ENCODE assay signal across 17 cellular contexts in the genomic region with DNA sequence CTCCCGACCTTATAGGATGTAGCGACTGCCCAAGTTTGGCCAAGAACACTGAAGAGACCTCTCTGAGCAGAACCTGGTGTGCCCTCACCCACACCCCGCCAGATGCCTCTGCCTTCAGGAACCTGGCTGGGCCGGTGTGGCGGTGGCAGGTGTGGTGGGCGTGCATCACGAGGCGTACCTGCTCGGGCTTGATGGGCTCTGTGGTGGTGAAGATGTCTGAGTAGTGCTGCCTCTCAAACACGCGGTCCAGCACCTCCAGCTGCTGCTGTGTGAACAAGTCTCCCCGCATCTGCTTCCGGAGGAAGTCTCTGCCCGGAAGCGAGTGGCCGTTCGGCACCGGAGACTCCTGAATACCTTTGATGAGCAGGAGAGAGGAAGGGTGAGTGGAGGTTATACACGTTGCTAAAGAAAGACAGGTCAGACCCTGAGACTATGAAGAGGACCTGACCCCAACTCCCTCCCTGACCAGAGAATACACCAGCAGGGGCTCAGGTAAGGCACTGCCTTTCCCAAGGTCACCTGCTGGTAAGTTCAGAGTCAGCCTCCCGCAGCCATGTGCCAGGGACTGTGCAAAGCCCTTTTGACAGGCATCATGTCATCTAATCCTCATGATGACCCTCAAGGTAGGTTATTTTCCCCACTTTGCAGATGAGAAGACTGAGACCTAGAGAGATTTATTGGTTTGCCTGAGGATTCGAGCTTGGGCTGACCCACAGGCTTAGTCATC.
DNase-seq lines count a peak whose midpoint lies in the region; ATAC-seq and TF ChIP-seq lines count a peak whose summit lies in the region.
"Had no signal": no experiment of that assay in that cellular context is flagged by ENCODE, and none has a peak within 500 bp of the region (broad histone marks: within the 10 kb centered on the region; RNA-seq: fewer than 3 reads in every experiment).

No MANE protein-coding gene starts in this region.

- H3K4me1 Mint-ChIP-seq in activated CD8-positive, alpha-beta memory T cell treated with anti-CD3 and anti-CD28 coated beads, Interleukin-2, amount 10 ng/mL, durations not matched to agents 7 days and 5 days, result no peaks in the 10 kb centered on the region
- peaks cover 3% of the 10 kb centered on the region for H3K4me1 Mint-ChIP-seq in endodermal cell
- H3K4me1 Mint-ChIP-seq in stimulated activated memory B cell treated with anti-CD40 and anti-IgM and Interleukin-4, amounts not matched to agents 10 μg/mL and 1 μg/mL and 100 μg/mL, for 72 hours, result peaks cover 57% of the 10 kb centered on the region
- H3K4me1 Mint-ChIP-seq: CD8-positive, alpha-beta memory T cell had no signal

- peak; percentile 45 for DNase-seq in activated CD8-positive, alpha-beta memory T cell treated with anti-CD3 and anti-CD28 coated beads, Interleukin-2, amount 50 U/mL, for 48 hours
- DNase-seq in activated CD8-positive, alpha-beta memory T cell treated with anti-CD3 and anti-CD28 coated beads, Interleukin-2, amount 10 ng/mL, durations not matched to agents 7 days and 5 days, result no peak
- DNase-seq in Kasumi-1 (lab: John Stamatoyannopoulos, UW) (peak; percentile 15 to 19), endodermal cell (peak; percentile 26), T-helper 9 cell (no peak)
- DNase-seq in stimulated activated CD4-positive, alpha-beta T cell treated with anti-CD3 and anti-CD28 coated beads, Interleukin-2, amount 100 ng/mL, for 24 hours, result no peak
- DNase-seq in activated CD4-positive, alpha-beta T cell treated with anti-CD3 and anti-CD28 coated beads, Interleukin-2, amount 50 U/mL, for 4 hours, result no peak
- DNase-seq: CD8-positive, alpha-beta memory T cell; DND-41; NCI-H1048; NCI-H2081 treated with DMSO at 0.1 percent for 48 hours; NCI-H510A; NCI-H82 had no signal

- H3K27me3 Mint-ChIP-seq in activated CD8-positive, alpha-beta memory T cell treated with anti-CD3 and anti-CD28 coated beads, Interleukin-2, amount 10 ng/mL, durations not matched to agents 7 days and 5 days, result peaks cover 4% of the 10 kb centered on the region
- peaks cover 8% of the 10 kb centered on the region for H3K27me3 Mint-ChIP-seq in endodermal cell (ENCODE audit: insufficient read depth)
- no peaks in the 10 kb centered on the region for H3K27me3 Mint-ChIP-seq in stimulated activated memory B cell treated with anti-CD40 and anti-IgM and Interleukin-4, amounts not matched to agents 10 μg/mL and 1 μg/mL and 100 μg/mL, for 72 hours

- CTCF ChIA-PET in activated CD8-positive, alpha-beta memory T cell treated with anti-CD3 and anti-CD28 coated beads, Interleukin-2, amount 10 ng/mL, durations not matched to agents 7 days and 5 days (lab: Charles Lee), result no interaction called here

- ATAC-seq in activated CD8-positive, alpha-beta memory T cell treated with anti-CD3 and anti-CD28 coated beads, Interleukin-2, amount 10 ng/mL, durations not matched to agents 7 days and 5 days, result no peak
- ATAC-seq in stimulated activated memory B cell treated with anti-CD40 and anti-IgM and Interleukin-4, amounts not matched to agents 10 μg/mL and 1 μg/mL and 100 μg/mL, for 72 hours, result no peak
- ATAC-seq: GM23338 had no signal

- no peaks in the 10 kb centered on the region for H3K36me3 ChIP-seq in endodermal cell (ENCODE audit: control insufficient read depth, insufficient read depth, low read length)

- H3K4me3 Mint-ChIP-seq in activated CD8-positive, alpha-beta memory T cell treated with anti-CD3 and anti-CD28 coated beads, Interleukin-2, amount 10 ng/mL, durations not matched to agents 7 days and 5 days, result no peak overlapping the region
- H3K4me3 Mint-ChIP-seq in endodermal cell, result no peak overlapping the region
- H3K4me3 Mint-ChIP-seq in stimulated activated memory B cell treated with anti-CD40 and anti-IgM and Interleukin-4, amounts not matched to agents 10 μg/mL and 1 μg/mL and 100 μg/mL, for 72 hours, result peak overlapping the region; percentile 3
- H3K4me3 Mint-ChIP-seq: CD8-positive, alpha-beta memory T cell; GM23338 had no signal

- 91 to 94% methylated on average over 13 to 21 of the region's 21 CpGs for WGBS in endodermal cell (ENCODE audit: insufficient coverage in 1 of 2, insufficient read length in 1 of 2), 2 experiments

- no peak overlapping the region for H3K4me3 ChIP-seq in endodermal cell (ENCODE audit: low read length)
- H3K4me3 ChIP-seq: GM23338 had no signal

- H3K36me3 Mint-ChIP-seq in activated CD8-positive, alpha-beta memory T cell treated with anti-CD3 and anti-CD28 coated beads, Interleukin-2, amount 10 ng/mL, durations not matched to agents 7 days and 5 days, result no peaks in the 10 kb centered on the region
- H3K36me3 Mint-ChIP-seq in endodermal cell (ENCODE audit: low read depth), result no peaks in the 10 kb centered on the region
- H3K36me3 Mint-ChIP-seq in stimulated activated memory B cell treated with anti-CD40 and anti-IgM and Interleukin-4, amounts not matched to agents 10 μg/mL and 1 μg/mL and 100 μg/mL, for 72 hours, result peaks cover 77% of the 10 kb centered on the region
- H3K36me3 Mint-ChIP-seq: CD8-positive, alpha-beta memory T cell had no signal

- no peak overlapping the region for H3K27ac ChIP-seq in endodermal cell (ENCODE audit: low read depth, low read length)
- H3K27ac ChIP-seq: 22Rv1, KMS-11 had no signal

- H3K9ac ChIP-seq in endodermal cell (ENCODE audit: extremely low read depth, low read length, poor library complexity, severe bottlenecking), result no peak overlapping the region
- H3K9ac ChIP-seq: KMS-11 had no signal

- H3K9me3 ChIP-seq in endodermal cell (ENCODE audit: control insufficient read depth, low read length), result no peaks in the 10 kb centered on the region

- TF ChIP-seq CTCF in endodermal cell (conservative IDR thresholded peaks at IDR 0.05), result no peak

- H3K9me3 Mint-ChIP-seq in activated CD8-positive, alpha-beta memory T cell treated with anti-CD3 and anti-CD28 coated beads, Interleukin-2, amount 10 ng/mL, durations not matched to agents 7 days and 5 days (ENCODE audit: low read depth), result no peaks in the 10 kb centered on the region
- H3K9me3 Mint-ChIP-seq in endodermal cell, result no peaks in the 10 kb centered on the region
- no peaks in the 10 kb centered on the region for H3K9me3 Mint-ChIP-seq in stimulated activated memory B cell treated with anti-CD40 and anti-IgM and Interleukin-4, amounts not matched to agents 10 μg/mL and 1 μg/mL and 100 μg/mL, for 72 hours
- H3K9me3 Mint-ChIP-seq: CD8-positive, alpha-beta memory T cell; GM23338 had no signal

- no peaks in the 10 kb centered on the region for H3K27me3 ChIP-seq in endodermal cell (ENCODE audit: control insufficient read depth, insufficient read depth, low read length, poor library complexity, severe bottlenecking)

- H3K27ac Mint-ChIP-seq in activated CD8-positive, alpha-beta memory T cell treated with anti-CD3 and anti-CD28 coated beads, Interleukin-2, amount 10 ng/mL, durations not matched to agents 7 days and 5 days, result no peak overlapping the region
- no peak overlapping the region for H3K27ac Mint-ChIP-seq in endodermal cell
- no peak overlapping the region for H3K27ac Mint-ChIP-seq in stimulated activated memory B cell treated with anti-CD40 and anti-IgM and Interleukin-4, amounts not matched to agents 10 μg/mL and 1 μg/mL and 100 μg/mL, for 72 hours
- H3K27ac Mint-ChIP-seq: GM23338 had no signal

- H3K4me1 ChIP-seq in endodermal cell (ENCODE audit: control insufficient read depth, insufficient read depth, low read length), result no peaks in the 10 kb centered on the region

Comparison
In these comparisons a context has a peak if more than half of its experiments do, and no peak if none do; other contexts are left out.
1. DNase-seq: peak in activated CD8-positive, alpha-beta memory T cell treated with anti-CD3 and anti-CD28 coated beads, Interleukin-2, amount 50 U/mL, for 48 hours (single experiment), Kasumi-1 (2 of 2) and endodermal cell (single experiment); none in activated CD8-positive, alpha-beta memory T cell treated with anti-CD3 and anti-CD28 coated beads, Interleukin-2, amount 10 ng/mL, durations not matched to agents 7 days and 5 days (single experiment), T-helper 9 cell (single experiment), stimulated activated CD4-positive, alpha-beta T cell treated with anti-CD3 and anti-CD28 coated beads, Interleukin-2, amount 100 ng/mL, for 24 hours (0 of 2) and activated CD4-positive, alpha-beta T cell treated with anti-CD3 and anti-CD28 coated beads, Interleukin-2, amount 50 U/mL, for 4 hours (0 of 2).